ENCODE assay signal across 23 cellular contexts in genomic region chr16:80573700-80574120, GRCh38. TPM values are rescaled to one million over a fixed set of nuclear protein-coding genes. Genes with fewer than 3 reads are reported as not detected.
"Had no signal": no experiment of that assay in that cellular context is flagged by ENCODE, and none has a peak within 500 bp of the region (broad histone marks: within the 10 kb centered on the region; RNA-seq: fewer than 3 reads in every experiment).

No MANE protein-coding gene starts in this region.

- H3K36me3 Mint-ChIP-seq: memory B cell, WTC11 had no signal

- H3K4me1 ChIP-seq: esophagus muscularis mucosa, prostate gland had no signal

- H3K9me3 Mint-ChIP-seq: activated CD8-positive, alpha-beta T cell treated with anti-CD3 and anti-CD28 coated beads for 36 hours; activated T-helper 17 cell treated with anti-CD3 and anti-CD28 coated beads, Interleukin-2, amount 50 U/mL, for 72 hours; neural crest cell; stimulated activated naive CD8-positive, alpha-beta T cell treated with anti-CD3 and anti-CD28 coated beads, Interleukin-15, Interleukin-2, amounts not matched to agents 100 ng/mL and 50 ng/mL, for 24 hours had no signal

- H3K27ac ChIP-seq: cardiac muscle cell, esophagus muscularis mucosa, prostate gland, tibial nerve had no signal

- DNase-seq: activated CD4-positive, alpha-beta T cell treated with anti-CD3 and anti-CD28 coated beads, Interleukin-2, amount 10 ng/mL, durations not matched to agents 24 days and 14 days; activated CD8-positive, alpha-beta T cell treated with anti-CD3 and anti-CD28 coated beads for 36 hours; activated naive CD4-positive, alpha-beta T cell; activated naive CD8-positive, alpha-beta T cell treated with anti-CD3 and anti-CD28 coated beads, Interleukin-2, amount 10 ng/mL, durations not matched to agents 7 days and 5 days; activated T-cell treated with anti-CD3 and anti-CD28 coated beads, Interleukin-2, amount 50 U/mL, for 1 hour; amygdala; dermis blood vessel endothelial cell; effector memory CD4-positive, alpha-beta T cell; immature natural killer cell; right cardiac atrium; stimulated activated CD4-positive, alpha-beta T cell treated with anti-CD3 and anti-CD28 coated beads, Interleukin-2, amount 100 ng/mL, for 24 hours had no signal

- H3K36me3 ChIP-seq: cardiac muscle cell, esophagus muscularis mucosa, prostate gland, tibial nerve had no signal

- H3K9me3 ChIP-seq: prostate gland had no signal

- H3K27me3 ChIP-seq: cardiac muscle cell, tibial nerve had no signal

- H3K4me3 Mint-ChIP-seq: activated CD4-positive, alpha-beta T cell treated with anti-CD3 and anti-CD28 coated beads, Interleukin-2, amount 10 ng/mL, durations not matched to agents 24 days and 14 days; activated CD8-positive, alpha-beta T cell treated with anti-CD3 and anti-CD28 coated beads for 36 hours; activated naive CD8-positive, alpha-beta T cell treated with anti-CD3 and anti-CD28 coated beads, Interleukin-2, amount 10 ng/mL, durations not matched to agents 7 days and 5 days; activated T-helper 17 cell treated with anti-CD3 and anti-CD28 coated beads, Interleukin-2, amount 50 U/mL, for 72 hours; immature natural killer cell; memory B cell; neural crest cell; stimulated activated naive CD8-positive, alpha-beta T cell treated with anti-CD3 and anti-CD28 coated beads, Interleukin-15, Interleukin-2, amounts not matched to agents 100 ng/mL and 50 ng/mL, for 24 hours; WTC11 had no signal

- H3K4me1 Mint-ChIP-seq: neural crest cell, WTC11 had no signal

- H3K4me3 ChIP-seq: cardiac muscle cell, esophagus muscularis mucosa, prostate gland, tibial nerve had no signal

- H3K27me3 Mint-ChIP-seq: activated CD4-positive, alpha-beta T cell treated with anti-CD3 and anti-CD28 coated beads, Interleukin-2, amount 10 ng/mL, durations not matched to agents 24 days and 14 days; activated CD8-positive, alpha-beta T cell treated with anti-CD3 and anti-CD28 coated beads for 36 hours; activated T-helper 17 cell treated with anti-CD3 and anti-CD28 coated beads, Interleukin-2, amount 50 U/mL, for 72 hours had no signal

- H3K27ac Mint-ChIP-seq: activated CD4-positive, alpha-beta T cell treated with anti-CD3 and anti-CD28 coated beads, Interleukin-2, amount 10 ng/mL, durations not matched to agents 24 days and 14 days; activated CD8-positive, alpha-beta T cell treated with anti-CD3 and anti-CD28 coated beads for 36 hours; activated naive CD8-positive, alpha-beta T cell treated with anti-CD3 and anti-CD28 coated beads, Interleukin-2, amount 10 ng/mL, durations not matched to agents 7 days and 5 days; activated T-helper 17 cell treated with anti-CD3 and anti-CD28 coated beads, Interleukin-2, amount 50 U/mL, for 72 hours; immature natural killer cell; memory B cell; stimulated activated naive CD8-positive, alpha-beta T cell treated with anti-CD3 and anti-CD28 coated beads, Interleukin-15, Interleukin-2, amounts not matched to agents 100 ng/mL and 50 ng/mL, for 24 hours; WTC11 had no signal

RNA-seq across cellular contexts. Expression of gene DYNLRB2, which starts 32.9 kb away (rescaled TPM):
- total RNA-seq: activated CD4-positive, alpha-beta T cell treated with anti-CD3 and anti-CD28 coated beads, Interleukin-2, amount 10 ng/mL, durations not matched to agents 24 days and 14 days; activated CD8-positive, alpha-beta T cell treated with anti-CD3 and anti-CD28 coated beads for 36 hours; activated naive CD8-positive, alpha-beta T cell treated with anti-CD3 and anti-CD28 coated beads, Interleukin-2, amount 10 ng/mL, durations not matched to agents 7 days and 5 days; activated T-helper 17 cell treated with anti-CD3 and anti-CD28 coated beads, Interleukin-2, amount 50 U/mL, for 72 hours; cardiac muscle cell; dermis blood vessel endothelial cell; endothelial cell of umbilical vein; esophagus muscularis mucosa; liver; mononuclear cell; neural crest cell; WTC11 had no signal
- polyA plus RNA-seq: endothelial cell of umbilical vein, right cardiac atrium had no signal
